In genomic region chr16:27701381-27701780, GRCh38 we compare ENCODE assay signal across 19 cellular contexts.
"Had no signal": no experiment of that assay in that cellular context is flagged by ENCODE, and none has a peak within 500 bp of the region (broad histone marks: within the 10 kb centered on the region; RNA-seq: fewer than 3 reads in every experiment).

No MANE protein-coding gene starts in this region.

- DNase-seq: activated CD4-positive, alpha-beta T cell treated with anti-CD3 and anti-CD28 coated beads for 48 hours; activated CD4-positive, CD25-positive, alpha-beta regulatory T cell; activated CD8-positive, alpha-beta memory T cell treated with anti-CD3 and anti-CD28 coated beads for 24 hours; activated CD8-positive, alpha-beta memory T cell treated with anti-CD3 and anti-CD28 coated beads, Interleukin-2, amount 50 U/mL, for 48 hours; activated gamma-delta T cell; activated T-cell treated with anti-CD3 and anti-CD28 coated beads, Interleukin-2, amount 50 U/mL, for 48 hours; dermis blood vessel endothelial cell; midbrain; nephron progenitor cell; stimulated activated CD4-positive, alpha-beta T cell treated with anti-CD3 and anti-CD28 coated beads, Interleukin-15, amount 100 ng/mL, for 24 hours; stimulated activated CD4-positive, alpha-beta T cell treated with anti-CD3 and anti-CD28 coated beads, Interleukin-2, amount 100 ng/mL, for 48 hours; stimulated activated naive CD8-positive, alpha-beta T cell treated with anti-CD3 and anti-CD28 coated beads, Interleukin-15, amount 100 ng/mL, for 72 hours; T-helper 1 cell; T-helper 9 cell; testis had no signal

- H3K36me3 ChIP-seq: breast epithelium had no signal

- H3K9me3 ChIP-seq: breast epithelium, testis had no signal

- H3K27ac ChIP-seq: breast epithelium, skin epidermis, testis had no signal

- ATAC-seq: SK-N-SH treated with all-trans-retinoic acid at 6 μM for 48 hours; stimulated activated naive CD8-positive, alpha-beta T cell treated with anti-CD3 and anti-CD28 coated beads, Interleukin-15, amount 100 ng/mL, for 72 hours had no signal

- H3K4me3 ChIP-seq: breast epithelium, skin epidermis, testis had no signal

- H3K4me1 ChIP-seq: breast epithelium, testis had no signal

- H3K27me3 ChIP-seq: breast epithelium, testis had no signal

- H3K9me3 Mint-ChIP-seq: nephron progenitor cell; stimulated activated naive CD8-positive, alpha-beta T cell treated with anti-CD3 and anti-CD28 coated beads, Interleukin-15, amount 100 ng/mL, for 72 hours had no signal

- H3K27me3 Mint-ChIP-seq: activated naive CD4-positive, alpha-beta T cell treated with anti-CD3 and anti-CD28 coated beads, Interleukin-2, amount 50 U/mL, for 24 hours; stimulated activated naive CD8-positive, alpha-beta T cell treated with anti-CD3 and anti-CD28 coated beads, Interleukin-15, amount 100 ng/mL, for 72 hours had no signal

- H3K4me1 Mint-ChIP-seq: activated naive CD4-positive, alpha-beta T cell treated with anti-CD3 and anti-CD28 coated beads, Interleukin-2, amount 50 U/mL, for 24 hours; stimulated activated naive CD8-positive, alpha-beta T cell treated with anti-CD3 and anti-CD28 coated beads, Interleukin-15, amount 100 ng/mL, for 72 hours had no signal

- H3K4me3 Mint-ChIP-seq: activated naive CD4-positive, alpha-beta T cell treated with anti-CD3 and anti-CD28 coated beads, Interleukin-2, amount 50 U/mL, for 24 hours; nephron progenitor cell; stimulated activated naive CD8-positive, alpha-beta T cell treated with anti-CD3 and anti-CD28 coated beads, Interleukin-15, amount 100 ng/mL, for 72 hours had no signal

- H3K27ac Mint-ChIP-seq: activated naive CD4-positive, alpha-beta T cell treated with anti-CD3 and anti-CD28 coated beads, Interleukin-2, amount 50 U/mL, for 24 hours had no signal
